23 cellular contexts compared by ENCODE assay signal in the genomic region with DNA sequence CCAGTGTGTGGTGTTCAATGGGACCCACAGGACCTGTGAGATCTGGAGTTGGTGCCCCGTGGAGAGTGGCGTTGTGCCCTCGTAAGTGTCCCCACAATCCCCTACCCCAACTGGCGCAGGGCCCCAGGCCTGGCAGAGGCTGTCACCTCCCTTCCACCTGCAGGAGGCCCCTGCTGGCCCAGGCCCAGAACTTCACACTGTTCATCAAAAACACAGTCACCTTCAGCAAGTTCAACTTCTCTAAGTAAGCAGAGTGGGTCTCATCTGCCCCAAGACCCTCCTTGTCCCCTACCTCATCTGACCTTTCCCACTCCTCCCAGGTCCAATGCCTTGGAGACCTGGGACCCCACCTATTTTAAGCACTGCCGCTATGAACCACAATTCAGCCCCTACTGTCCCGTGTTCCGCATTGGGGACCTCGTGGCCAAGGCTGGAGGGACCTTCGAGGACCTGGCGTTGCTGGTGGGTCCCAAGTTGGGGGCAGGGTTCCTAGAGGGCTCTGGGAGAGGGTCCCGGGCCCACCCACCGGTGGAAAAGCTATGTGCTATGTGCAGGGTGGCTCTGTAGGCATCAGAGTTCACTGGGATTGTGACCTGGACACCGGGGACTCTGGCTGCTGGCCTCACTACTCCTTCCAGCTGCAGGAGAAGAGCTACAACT. TPM values are rescaled to one million over a fixed set of nuclear protein-coding genes. Genes with fewer than 3 reads are reported as not detected.
DNase-seq lines count a peak whose midpoint lies in the region; ATAC-seq and TF ChIP-seq lines count a peak whose summit lies in the region.
"Had no signal": no experiment of that assay in that cellular context is flagged by ENCODE, and none has a peak within 500 bp of the region (broad histone marks: within the 10 kb centered on the region; RNA-seq: fewer than 3 reads in every experiment).

No MANE protein-coding gene starts in this region.

- no peak for ATAC-seq in HG02852 (IDR thresholded peaks at IDR 0.05; ENCODE audit: unreplicated experiment)
- ATAC-seq: gastroesophageal sphincter, pancreas had no signal

- no peaks in the 10 kb centered on the region for H3K4me1 ChIP-seq in Karpas-422 (ENCODE audit: low read length)
- H3K4me1 ChIP-seq in endodermal cell (ENCODE audit: control insufficient read depth, insufficient read depth, low read length) = no peaks in the 10 kb centered on the region
- H3K4me1 ChIP-seq: ascending aorta, colonic mucosa, pancreas, SJSA1 had no signal

- peaks cover 7% of the 10 kb centered on the region for H3K4me1 Mint-ChIP-seq in endodermal cell

- H3K27ac ChIP-seq in Karpas-422 (ENCODE audit: low read length) = no peak overlapping the region
- no peak overlapping the region for H3K27ac ChIP-seq in endodermal cell (ENCODE audit: low read depth, low read length)
- H3K27ac ChIP-seq: ascending aorta, colonic mucosa, gastroesophageal sphincter, pancreas, SJSA1, skin epidermis, thoracic aorta had no signal

- H3K36me3 Mint-ChIP-seq in endodermal cell (ENCODE audit: low read depth) = no peaks in the 10 kb centered on the region

- CTCF ChIA-PET in GM10248 (lab: Yijun Ruan, JAX) = no interaction called here

- H3K9ac ChIP-seq in Karpas-422 (ENCODE audit: low read length) (no peak overlapping the region), endodermal cell (ENCODE audit: extremely low read depth, low read length, poor library complexity, severe bottlenecking) (no peak overlapping the region)

- H3K36me3 ChIP-seq in Karpas-422 (ENCODE audit: insufficient read depth, low read length) = no peaks in the 10 kb centered on the region
- H3K36me3 ChIP-seq in endodermal cell (ENCODE audit: control insufficient read depth, insufficient read depth, low read length) = no peaks in the 10 kb centered on the region
- H3K36me3 ChIP-seq: ascending aorta, colonic mucosa, gastroesophageal sphincter, MG63, pancreas, SJSA1, thoracic aorta had no signal

- DNase-seq in GM10248 (ENCODE audit: extremely low spot score) = no peak
- peak; percentile 60 for DNase-seq in Karpas-422
- peak; percentile 62 for DNase-seq in endodermal cell
- no peak for DNase-seq in NCI-H2227 treated with DMSO at 0.1 percent for 48 hours (lab: John Stamatoyannopoulos, UW)
- no peak for DNase-seq in RKO (ENCODE audit: low spot score)
- DNase-seq: activated gamma-delta T cell, AML-193, Calu3, colonic mucosa, MG63, NCI-H1930, NCI-H510A had no signal

- no peak overlapping the region for H3K4me3 Mint-ChIP-seq in endodermal cell

- H4K20me1 ChIP-seq in Karpas-422 (ENCODE audit: insufficient read depth, low read depth, low read length) = no peaks in the 10 kb centered on the region

- H3K4me2 ChIP-seq in Karpas-422 (ENCODE audit: low read depth, low read length, poor library complexity, severe bottlenecking) = no peak overlapping the region

- H3K27me3 ChIP-seq in Karpas-422 (ENCODE audit: low read length) = no peaks in the 10 kb centered on the region
- H3K27me3 ChIP-seq in endodermal cell (ENCODE audit: control insufficient read depth, insufficient read depth, low read length, poor library complexity, severe bottlenecking) = no peaks in the 10 kb centered on the region
- H3K27me3 ChIP-seq: ascending aorta, colonic mucosa, gastroesophageal sphincter, MG63, pancreas, SJSA1 had no signal

- WGBS in endodermal cell (ENCODE audit: insufficient coverage in 1 of 2, insufficient read length in 1 of 2), 2 experiments = 90 to 92% methylated on average over 9 to 13 of the region's 13 CpGs

- no peak overlapping the region for H3K27ac Mint-ChIP-seq in endodermal cell

- peak; percentile 4 for TF ChIP-seq CTCF in GM10248 (IDR thresholded peaks at IDR 0.05; ENCODE audit: control extremely low read depth, extremely low read depth, low read depth, missing control alignments)
- peak; percentile 59 for TF ChIP-seq CTCF in endodermal cell (conservative IDR thresholded peaks at IDR 0.05)

- H2AFZ ChIP-seq in Karpas-422 (ENCODE audit: low read length) = no peak overlapping the region

- POLR2A ChIA-PET in GM10248 (lab: Yijun Ruan, JAX) = no interaction called here

- H3K9me3 Mint-ChIP-seq in endodermal cell = peaks cover 17% of the 10 kb centered on the region

- H3K79me2 ChIP-seq in Karpas-422 (ENCODE audit: low read length) = no peaks in the 10 kb centered on the region

- no peaks in the 10 kb centered on the region for H3K9me2 ChIP-seq in Karpas-422 (replicated peaks; ENCODE audit: insufficient read depth, low read length)

- no peaks in the 10 kb centered on the region for H3K9me3 ChIP-seq in Karpas-422 (ENCODE audit: low read length)
- peaks cover 13% of the 10 kb centered on the region for H3K9me3 ChIP-seq in endodermal cell (ENCODE audit: control insufficient read depth, low read length)
- H3K9me3 ChIP-seq: ascending aorta, colonic mucosa, gastroesophageal sphincter, MG63, pancreas, SJSA1, thoracic aorta had no signal

- H3K4me3 ChIP-seq in Karpas-422 (ENCODE audit: low read length) (no peak overlapping the region), endodermal cell (ENCODE audit: low read length) (no peak overlapping the region)
- H3K4me3 ChIP-seq: ascending aorta, colonic mucosa, gastroesophageal sphincter, MG63, pancreas, SJSA1, skin epidermis, thoracic aorta had no signal

- peaks cover 6% of the 10 kb centered on the region for H3K27me3 Mint-ChIP-seq in endodermal cell (ENCODE audit: insufficient read depth)

RNA-seq across cellular contexts. Expression of gene P2RX6, which starts 8.1 kb away (rescaled TPM):
- total RNA-seq in Karpas-422 (2014; rRNA removed; shearing (Covaris generic); ENCODE audit: low replicate concordance) = 1.6 and 2.0 TPM in 2 replicates
- total RNA-seq in endodermal cell = 1 to 10 TPM in 1 of 2 donors, under 1 TPM in 1; 0.73 to 1.9 TPM
- polyA plus RNA-seq in endodermal cell (2013, experiment 1 of 2) = 1.4 TPM
- 1.3 TPM for polyA plus RNA-seq in endodermal cell (2013, experiment 2 of 2)
- total RNA-seq: ascending aorta, epithelial cell of proximal tubule had no signal

RNA-seq across cellular contexts. Expression of gene SLC7A4, which starts 9.3 kb away (rescaled TPM):
- not detected in 2 replicates for total RNA-seq in Karpas-422 (2014; rRNA removed; shearing (Covaris generic); ENCODE audit: low replicate concordance)
- total RNA-seq in endodermal cell = under 1 TPM; 0.33 to 0.49 TPM
- polyA plus RNA-seq in endodermal cell (2013, experiment 1 of 2) = 0.61 TPM
- polyA plus RNA-seq in endodermal cell (2013, experiment 2 of 2) = 0.50 TPM
- total RNA-seq: HT1080; SJSA1; T-helper 2 cell treated with Interferon-gamma antibody and Interleukin-4, amounts not matched to agents 100 ng/mL and 5 ng/mL, for 36 hours had no signal

RNA-seq across cellular contexts. Expression of gene THAP7, which starts 21.2 kb away (rescaled TPM):
- total RNA-seq in Karpas-422 (2014; rRNA removed; shearing (Covaris generic); ENCODE audit: low replicate concordance) = 33.7 and 43.9 TPM in 2 replicates
- 10 to 100 TPM; 16.6 to 19.6 TPM for total RNA-seq in endodermal cell
- 21.8 TPM for polyA plus RNA-seq in endodermal cell (2013, experiment 1 of 2)
- polyA plus RNA-seq in endodermal cell (2013, experiment 2 of 2) = 21.4 TPM

RNA-seq across cellular contexts. Expression of gene LRRC74B, which starts 22.7 kb away (rescaled TPM):
- not detected in 2 replicates for total RNA-seq in Karpas-422 (2014; rRNA removed; shearing (Covaris generic); ENCODE audit: low replicate concordance)
- total RNA-seq in endodermal cell = not detected
- polyA plus RNA-seq in endodermal cell (2013, experiment 1 of 2) = 0.39 TPM
- 0.58 TPM for polyA plus RNA-seq in endodermal cell (2013, experiment 2 of 2)
- total RNA-seq: Calu3; colonic mucosa; epithelial cell of proximal tubule; gastroesophageal sphincter; HT1080; lower leg skin; pancreas; SJSA1; T-helper 2 cell treated with Interferon-gamma antibody and Interleukin-4, amounts not matched to agents 100 ng/mL and 5 ng/mL, for 36 hours; thoracic aorta had no signal

RNA-seq across cellular contexts. Expression of gene LZTR1, which starts 41.0 kb away (rescaled TPM):
- total RNA-seq in Karpas-422 (2014; rRNA removed; shearing (Covaris generic); ENCODE audit: low replicate concordance) = 22.4 and 48.8 TPM in 2 replicates
- total RNA-seq in endodermal cell = 10 to 100 TPM; 56.5 to 73.2 TPM
- polyA plus RNA-seq in endodermal cell (2013, experiment 1 of 2) = 38.3 TPM
- 33.0 TPM for polyA plus RNA-seq in endodermal cell (2013, experiment 2 of 2)

Comparison
In these comparisons a context has a peak if more than half of its experiments do, and no peak if none do; other contexts are left out.
1. DNase-seq: peak in Karpas-422 (single experiment) and endodermal cell (single experiment); none in GM10248 (single experiment), NCI-H2227 treated with DMSO at 0.1 percent for 48 hours (single experiment) and RKO (single experiment).